In the genomic region with DNA sequence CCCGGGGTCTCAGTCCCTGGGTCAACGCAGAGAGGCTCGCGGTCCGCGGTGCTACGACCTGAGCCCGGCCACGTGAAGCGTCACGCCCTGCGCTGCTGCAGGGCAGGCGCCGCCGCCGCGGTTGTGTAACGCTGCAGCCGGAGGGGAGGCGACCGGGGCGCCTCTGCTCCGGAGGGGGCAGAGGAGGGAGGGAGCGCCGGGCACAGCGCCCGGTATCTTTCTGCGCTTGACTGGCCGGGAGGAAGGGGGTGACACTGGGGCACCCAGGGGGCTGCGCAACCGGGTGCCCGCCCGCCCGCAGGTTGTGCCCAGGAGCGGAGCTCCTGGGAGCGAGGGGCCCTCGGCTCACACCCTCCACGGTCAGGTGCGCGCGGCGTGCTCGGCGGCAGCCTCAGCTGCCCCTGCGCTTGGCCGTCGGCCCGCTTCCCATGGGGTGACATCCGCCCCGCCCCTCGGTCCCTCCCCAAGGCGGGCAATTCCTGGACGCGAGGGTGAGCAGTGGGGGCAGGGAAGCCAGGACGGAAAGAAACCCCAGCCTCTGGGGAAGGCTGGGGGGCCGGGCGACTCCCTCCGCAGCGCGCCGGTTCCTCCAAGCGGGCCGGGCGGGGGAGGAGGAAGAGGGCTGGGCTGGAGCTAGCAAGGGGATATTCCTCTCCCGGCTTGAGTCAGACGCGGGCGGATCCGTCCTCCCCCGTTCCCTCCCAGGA, we compare ENCODE assay signal across 1 cellular context.
TF ChIP-seq lines count a peak whose summit lies in the region.

No MANE protein-coding gene starts in this region.

TF ChIP-seq in HepG2, 621 proteins besides CTCF, POLR2A, EP300 and RAD21 (continued from another document and continues in another):
- TF ChIP-seq, protein P1, sequence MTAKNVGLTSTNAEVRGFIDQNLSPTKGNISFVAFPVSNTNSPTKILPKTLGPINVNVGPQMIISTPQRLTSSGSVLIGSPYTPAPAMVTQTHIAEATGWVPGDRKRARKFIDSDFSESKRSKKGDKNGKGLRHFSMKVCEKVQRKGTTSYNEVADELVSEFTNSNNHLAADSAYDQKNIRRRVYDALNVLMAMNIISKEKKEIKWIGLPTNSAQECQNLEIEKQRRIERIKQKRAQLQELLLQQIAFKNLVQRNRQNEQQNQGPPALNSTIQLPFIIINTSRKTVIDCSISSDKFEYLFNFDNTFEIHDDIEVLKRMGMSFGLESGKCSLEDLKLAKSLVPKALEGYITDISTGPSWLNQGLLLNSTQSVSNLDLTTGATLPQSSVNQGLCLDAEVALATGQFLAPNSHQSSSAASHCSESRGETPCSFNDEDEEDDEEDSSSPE (CRISPR knock-in tag; IDR thresholded peaks at IDR 0.05): peak; percentile 75
- TF ChIP-seq SIX1 (CRISPR knock-in tag; IDR thresholded peaks at IDR 0.05; ENCODE audit: borderline replicate concordance) (no peak; the same call in 1 of the 2 replicates), TEAD3 (CRISPR knock-in tag; optimal IDR thresholded peaks at IDR 0.05; ENCODE audit: borderline replicate concordance) (peak; percentile 84), ZNF329 (CRISPR knock-in tag; IDR thresholded peaks at IDR 0.05; ENCODE audit: low read depth) (peak; percentile 88), KMT2B (CRISPR knock-in tag; IDR thresholded peaks at IDR 0.05) (peak; percentile 19), STAG1 (CRISPR knock-in tag; IDR thresholded peaks at IDR 0.05) (no peak), SMAD1 (CRISPR knock-in tag; IDR thresholded peaks at IDR 0.05; ENCODE audit: borderline replicate concordance, low read depth) (no peak), TRIM24 (CRISPR knock-in tag; IDR thresholded peaks at IDR 0.05) (no peak; the same call in 1 of the 2 replicates), ZNF326 (CRISPR knock-in tag; IDR thresholded peaks at IDR 0.05; ENCODE audit: borderline replicate concordance) (no peak), NFIB (CRISPR knock-in tag; IDR thresholded peaks at IDR 0.05; ENCODE audit: borderline replicate concordance) (no peak), GATA4 (IDR thresholded peaks at IDR 0.05; ENCODE audit: borderline replicate concordance, low read depth) (peak; percentile 68), NFE2 (CRISPR knock-in tag; IDR thresholded peaks at IDR 0.05) (no peak), MEIS1 (CRISPR knock-in tag; IDR thresholded peaks at IDR 0.05; ENCODE audit: borderline replicate concordance) (peak; percentile 87), ZNF350 (CRISPR knock-in tag; IDR thresholded peaks at IDR 0.05; ENCODE audit: borderline replicate concordance, low read depth) (peak; percentile 63), TCF7 (IDR thresholded peaks at IDR 0.05; ENCODE audit: low read depth) (peak; percentile 50; the same call in 1 of the 2 replicates), ZFP1 (CRISPR knock-in tag; IDR thresholded peaks at IDR 0.05) (peak; percentile 64; the same call in 1 of the 2 replicates), ZNF577 (CRISPR knock-in tag; IDR thresholded peaks at IDR 0.05; ENCODE audit: borderline replicate concordance, low read depth) (no peak), ZNF841 (CRISPR knock-in tag; IDR thresholded peaks at IDR 0.05; ENCODE audit: borderline replicate concordance) (peak; percentile 81), MYNN (CRISPR knock-in tag; IDR thresholded peaks at IDR 0.05; ENCODE audit: low read depth) (0 out of 2 replicates have a peak, but pooled peaks have one; percentile 15), ZIK1 (CRISPR knock-in tag; IDR thresholded peaks at IDR 0.05; ENCODE audit: borderline replicate concordance, low read depth) (peak; percentile 67; the same call in 1 of the 2 replicates), PHF20 (CRISPR knock-in tag; IDR thresholded peaks at IDR 0.05) (no peak), ZNF780A (CRISPR knock-in tag; IDR thresholded peaks at IDR 0.05) (peak; percentile 89; the same call in 1 of the 2 replicates), MED13 (CRISPR knock-in tag; IDR thresholded peaks at IDR 0.05) (peak; percentile 90), SALL2 (CRISPR knock-in tag; IDR thresholded peaks at IDR 0.05) (no peak; the same call in 1 of the 2 replicates), POLR2AphosphoS5 (IDR thresholded peaks at IDR 0.05; ENCODE audit: low read depth, low read length) (peak; percentile 49; the same call in 1 of the 2 replicates), EHMT2 (IDR thresholded peaks at IDR 0.05; ENCODE audit: borderline replicate concordance, low read depth, low read length) (no peak), NONO (IDR thresholded peaks at IDR 0.05) (no peak), NONO (CRISPR knock-in tag; conservative IDR thresholded peaks at IDR 0.05) (peak; percentile 97), ATF7-NPFF (CRISPR knock-in tag; IDR thresholded peaks at IDR 0.05; ENCODE audit: low read depth) (peak; percentile 94), EEA1 (CRISPR knock-in tag; IDR thresholded peaks at IDR 0.05; ENCODE audit: borderline replicate concordance) (peak; percentile 93), ZFP90 (CRISPR knock-in tag; IDR thresholded peaks at IDR 0.05; ENCODE audit: borderline replicate concordance) (no peak; the same call in 1 of the 2 replicates), ARNT (IDR thresholded peaks at IDR 0.05) (no peak), ASH2L (IDR thresholded peaks at IDR 0.05; ENCODE audit: insufficient read length, low read depth, low read length) (no peak)
- TF ChIP-seq, protein P2, sequence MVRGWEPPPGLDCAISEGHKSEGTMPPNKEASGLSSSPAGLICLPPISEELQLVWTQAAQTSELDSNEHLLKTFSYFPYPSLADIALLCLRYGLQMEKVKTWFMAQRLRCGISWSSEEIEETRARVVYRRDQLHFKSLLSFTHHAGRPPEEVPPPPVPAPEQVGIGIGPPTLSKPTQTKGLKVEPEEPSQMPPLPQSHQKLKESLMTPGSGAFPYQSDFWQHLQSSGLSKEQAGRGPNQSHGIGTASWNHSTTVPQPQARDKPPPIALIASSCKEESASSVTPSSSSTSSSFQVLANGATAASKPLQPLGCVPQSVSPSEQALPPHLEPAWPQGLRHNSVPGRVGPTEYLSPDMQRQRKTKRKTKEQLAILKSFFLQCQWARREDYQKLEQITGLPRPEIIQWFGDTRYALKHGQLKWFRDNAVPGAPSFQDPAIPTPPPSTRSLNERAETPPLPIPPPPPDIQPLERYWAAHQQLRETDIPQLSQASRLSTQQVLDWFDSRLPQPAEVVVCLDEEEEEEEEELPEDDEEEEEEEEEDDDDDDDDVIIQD (CRISPR knock-in tag; IDR thresholded peaks at IDR 0.05; ENCODE audit: low read depth): peak; percentile 60
- TF ChIP-seq, protein P3, sequence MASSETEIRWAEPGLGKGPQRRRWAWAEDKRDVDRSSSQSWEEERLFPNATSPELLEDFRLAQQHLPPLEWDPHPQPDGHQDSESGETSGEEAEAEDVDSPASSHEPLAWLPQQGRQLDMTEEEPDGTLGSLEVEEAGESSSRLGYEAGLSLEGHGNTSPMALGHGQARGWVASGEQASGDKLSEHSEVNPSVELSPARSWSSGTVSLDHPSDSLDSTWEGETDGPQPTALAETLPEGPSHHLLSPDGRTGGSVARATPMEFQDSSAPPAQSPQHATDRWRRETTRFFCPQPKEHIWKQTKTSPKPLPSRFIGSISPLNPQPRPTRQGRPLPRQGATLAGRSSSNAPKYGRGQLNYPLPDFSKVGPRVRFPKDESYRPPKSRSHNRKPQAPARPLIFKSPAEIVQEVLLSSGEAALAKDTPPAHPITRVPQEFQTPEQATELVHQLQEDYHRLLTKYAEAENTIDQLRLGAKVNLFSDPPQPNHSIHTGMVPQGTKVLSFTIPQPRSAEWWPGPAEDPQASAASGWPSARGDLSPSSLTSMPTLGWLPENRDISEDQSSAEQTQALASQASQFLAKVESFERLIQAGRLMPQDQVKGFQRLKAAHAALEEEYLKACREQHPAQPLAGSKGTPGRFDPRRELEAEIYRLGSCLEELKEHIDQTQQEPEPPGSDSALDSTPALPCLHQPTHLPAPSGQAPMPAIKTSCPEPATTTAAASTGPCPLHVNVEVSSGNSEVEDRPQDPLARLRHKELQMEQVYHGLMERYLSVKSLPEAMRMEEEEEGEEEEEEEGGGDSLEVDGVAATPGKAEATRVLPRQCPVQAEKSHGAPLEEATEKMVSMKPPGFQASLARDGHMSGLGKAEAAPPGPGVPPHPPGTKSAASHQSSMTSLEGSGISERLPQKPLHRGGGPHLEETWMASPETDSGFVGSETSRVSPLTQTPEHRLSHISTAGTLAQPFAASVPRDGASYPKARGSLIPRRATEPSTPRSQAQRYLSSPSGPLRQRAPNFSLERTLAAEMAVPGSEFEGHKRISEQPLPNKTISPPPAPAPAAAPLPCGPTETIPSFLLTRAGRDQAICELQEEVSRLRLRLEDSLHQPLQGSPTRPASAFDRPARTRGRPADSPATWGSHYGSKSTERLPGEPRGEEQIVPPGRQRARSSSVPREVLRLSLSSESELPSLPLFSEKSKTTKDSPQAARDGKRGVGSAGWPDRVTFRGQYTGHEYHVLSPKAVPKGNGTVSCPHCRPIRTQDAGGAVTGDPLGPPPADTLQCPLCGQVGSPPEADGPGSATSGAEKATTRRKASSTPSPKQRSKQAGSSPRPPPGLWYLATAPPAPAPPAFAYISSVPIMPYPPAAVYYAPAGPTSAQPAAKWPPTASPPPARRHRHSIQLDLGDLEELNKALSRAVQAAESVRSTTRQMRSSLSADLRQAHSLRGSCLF (CRISPR knock-in tag; IDR thresholded peaks at IDR 0.05; ENCODE audit: borderline replicate concordance): no peak
- TF ChIP-seq, protein P4, sequence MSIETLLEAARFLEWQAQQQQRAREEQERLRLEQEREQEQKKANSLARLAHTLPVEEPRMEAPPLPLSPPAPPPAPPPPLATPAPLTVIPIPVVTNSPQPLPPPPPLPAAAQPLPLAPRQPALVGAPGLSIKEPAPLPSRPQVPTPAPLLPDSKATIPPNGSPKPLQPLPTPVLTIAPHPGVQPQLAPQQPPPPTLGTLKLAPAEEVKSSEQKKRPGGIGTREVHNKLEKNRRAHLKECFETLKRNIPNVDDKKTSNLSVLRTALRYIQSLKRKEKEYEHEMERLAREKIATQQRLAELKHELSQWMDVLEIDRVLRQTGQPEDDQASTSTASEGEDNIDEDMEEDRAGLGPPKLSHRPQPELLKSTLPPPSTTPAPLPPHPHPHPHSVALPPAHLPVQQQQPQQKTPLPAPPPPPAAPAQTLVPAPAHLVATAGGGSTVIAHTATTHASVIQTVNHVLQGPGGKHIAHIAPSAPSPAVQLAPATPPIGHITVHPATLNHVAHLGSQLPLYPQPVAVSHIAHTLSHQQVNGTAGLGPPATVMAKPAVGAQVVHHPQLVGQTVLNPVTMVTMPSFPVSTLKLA (IDR thresholded peaks at IDR 0.05): peak; percentile 52
- TF ChIP-seq, protein P5, sequence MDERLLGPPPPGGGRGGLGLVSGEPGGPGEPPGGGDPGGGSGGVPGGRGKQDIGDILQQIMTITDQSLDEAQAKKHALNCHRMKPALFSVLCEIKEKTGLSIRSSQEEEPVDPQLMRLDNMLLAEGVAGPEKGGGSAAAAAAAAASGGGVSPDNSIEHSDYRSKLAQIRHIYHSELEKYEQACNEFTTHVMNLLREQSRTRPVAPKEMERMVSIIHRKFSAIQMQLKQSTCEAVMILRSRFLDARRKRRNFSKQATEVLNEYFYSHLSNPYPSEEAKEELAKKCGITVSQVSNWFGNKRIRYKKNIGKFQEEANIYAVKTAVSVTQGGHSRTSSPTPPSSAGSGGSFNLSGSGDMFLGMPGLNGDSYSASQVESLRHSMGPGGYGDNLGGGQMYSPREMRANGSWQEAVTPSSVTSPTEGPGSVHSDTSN (CRISPR knock-in tag; IDR thresholded peaks at IDR 0.05): no peak
- TF ChIP-seq, protein P6, sequence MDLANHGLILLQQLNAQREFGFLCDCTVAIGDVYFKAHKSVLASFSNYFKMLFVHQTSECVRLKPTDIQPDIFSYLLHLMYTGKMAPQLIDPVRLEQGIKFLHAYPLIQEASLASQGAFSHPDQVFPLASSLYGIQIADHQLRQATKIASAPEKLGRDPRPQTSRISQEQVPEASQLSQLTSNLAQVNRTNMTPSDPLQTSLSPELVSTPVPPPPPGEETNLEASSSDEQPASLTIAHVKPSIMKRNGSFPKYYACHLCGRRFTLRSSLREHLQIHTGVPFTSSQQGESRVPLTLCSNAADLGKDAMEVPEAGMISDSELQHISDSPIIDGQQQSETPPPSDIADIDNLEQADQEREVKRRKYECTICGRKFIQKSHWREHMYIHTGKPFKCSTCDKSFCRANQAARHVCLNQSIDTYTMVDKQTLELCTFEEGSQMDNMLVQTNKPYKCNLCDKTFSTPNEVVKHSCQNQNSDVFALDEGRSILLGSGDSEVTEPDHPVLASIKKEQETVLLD (CRISPR knock-in tag; IDR thresholded peaks at IDR 0.05; ENCODE audit: low read depth): peak; percentile 79
- TF ChIP-seq, protein P7, sequence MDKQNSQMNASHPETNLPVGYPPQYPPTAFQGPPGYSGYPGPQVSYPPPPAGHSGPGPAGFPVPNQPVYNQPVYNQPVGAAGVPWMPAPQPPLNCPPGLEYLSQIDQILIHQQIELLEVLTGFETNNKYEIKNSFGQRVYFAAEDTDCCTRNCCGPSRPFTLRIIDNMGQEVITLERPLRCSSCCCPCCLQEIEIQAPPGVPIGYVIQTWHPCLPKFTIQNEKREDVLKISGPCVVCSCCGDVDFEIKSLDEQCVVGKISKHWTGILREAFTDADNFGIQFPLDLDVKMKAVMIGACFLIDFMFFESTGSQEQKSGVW (CRISPR knock-in tag; IDR thresholded peaks at IDR 0.05; ENCODE audit: borderline replicate concordance): no peak
- TF ChIP-seq, protein P8, sequence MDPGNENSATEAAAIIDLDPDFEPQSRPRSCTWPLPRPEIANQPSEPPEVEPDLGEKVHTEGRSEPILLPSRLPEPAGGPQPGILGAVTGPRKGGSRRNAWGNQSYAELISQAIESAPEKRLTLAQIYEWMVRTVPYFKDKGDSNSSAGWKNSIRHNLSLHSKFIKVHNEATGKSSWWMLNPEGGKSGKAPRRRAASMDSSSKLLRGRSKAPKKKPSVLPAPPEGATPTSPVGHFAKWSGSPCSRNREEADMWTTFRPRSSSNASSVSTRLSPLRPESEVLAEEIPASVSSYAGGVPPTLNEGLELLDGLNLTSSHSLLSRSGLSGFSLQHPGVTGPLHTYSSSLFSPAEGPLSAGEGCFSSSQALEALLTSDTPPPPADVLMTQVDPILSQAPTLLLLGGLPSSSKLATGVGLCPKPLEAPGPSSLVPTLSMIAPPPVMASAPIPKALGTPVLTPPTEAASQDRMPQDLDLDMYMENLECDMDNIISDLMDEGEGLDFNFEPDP (CRISPR knock-in tag; conservative IDR thresholded peaks at IDR 0.05): 0 out of 2 replicates have a peak, but pooled peaks have one; percentile 7
- TF ChIP-seq, protein P9, sequence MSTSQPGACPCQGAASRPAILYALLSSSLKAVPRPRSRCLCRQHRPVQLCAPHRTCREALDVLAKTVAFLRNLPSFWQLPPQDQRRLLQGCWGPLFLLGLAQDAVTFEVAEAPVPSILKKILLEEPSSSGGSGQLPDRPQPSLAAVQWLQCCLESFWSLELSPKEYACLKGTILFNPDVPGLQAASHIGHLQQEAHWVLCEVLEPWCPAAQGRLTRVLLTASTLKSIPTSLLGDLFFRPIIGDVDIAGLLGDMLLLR (CRISPR knock-in tag; IDR thresholded peaks at IDR 0.05): no peak; the same call in none of the 2 replicates
- TF ChIP-seq, protein P10, sequence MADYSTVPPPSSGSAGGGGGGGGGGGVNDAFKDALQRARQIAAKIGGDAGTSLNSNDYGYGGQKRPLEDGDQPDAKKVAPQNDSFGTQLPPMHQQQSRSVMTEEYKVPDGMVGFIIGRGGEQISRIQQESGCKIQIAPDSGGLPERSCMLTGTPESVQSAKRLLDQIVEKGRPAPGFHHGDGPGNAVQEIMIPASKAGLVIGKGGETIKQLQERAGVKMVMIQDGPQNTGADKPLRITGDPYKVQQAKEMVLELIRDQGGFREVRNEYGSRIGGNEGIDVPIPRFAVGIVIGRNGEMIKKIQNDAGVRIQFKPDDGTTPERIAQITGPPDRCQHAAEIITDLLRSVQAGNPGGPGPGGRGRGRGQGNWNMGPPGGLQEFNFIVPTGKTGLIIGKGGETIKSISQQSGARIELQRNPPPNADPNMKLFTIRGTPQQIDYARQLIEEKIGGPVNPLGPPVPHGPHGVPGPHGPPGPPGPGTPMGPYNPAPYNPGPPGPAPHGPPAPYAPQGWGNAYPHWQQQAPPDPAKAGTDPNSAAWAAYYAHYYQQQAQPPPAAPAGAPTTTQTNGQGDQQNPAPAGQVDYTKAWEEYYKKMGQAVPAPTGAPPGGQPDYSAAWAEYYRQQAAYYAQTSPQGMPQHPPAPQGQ (CRISPR knock-in tag; IDR thresholded peaks at IDR 0.05; ENCODE audit: borderline replicate concordance): no peak
